Comparison of ENCODE assay signal across 15 cellular contexts in the genomic region with DNA sequence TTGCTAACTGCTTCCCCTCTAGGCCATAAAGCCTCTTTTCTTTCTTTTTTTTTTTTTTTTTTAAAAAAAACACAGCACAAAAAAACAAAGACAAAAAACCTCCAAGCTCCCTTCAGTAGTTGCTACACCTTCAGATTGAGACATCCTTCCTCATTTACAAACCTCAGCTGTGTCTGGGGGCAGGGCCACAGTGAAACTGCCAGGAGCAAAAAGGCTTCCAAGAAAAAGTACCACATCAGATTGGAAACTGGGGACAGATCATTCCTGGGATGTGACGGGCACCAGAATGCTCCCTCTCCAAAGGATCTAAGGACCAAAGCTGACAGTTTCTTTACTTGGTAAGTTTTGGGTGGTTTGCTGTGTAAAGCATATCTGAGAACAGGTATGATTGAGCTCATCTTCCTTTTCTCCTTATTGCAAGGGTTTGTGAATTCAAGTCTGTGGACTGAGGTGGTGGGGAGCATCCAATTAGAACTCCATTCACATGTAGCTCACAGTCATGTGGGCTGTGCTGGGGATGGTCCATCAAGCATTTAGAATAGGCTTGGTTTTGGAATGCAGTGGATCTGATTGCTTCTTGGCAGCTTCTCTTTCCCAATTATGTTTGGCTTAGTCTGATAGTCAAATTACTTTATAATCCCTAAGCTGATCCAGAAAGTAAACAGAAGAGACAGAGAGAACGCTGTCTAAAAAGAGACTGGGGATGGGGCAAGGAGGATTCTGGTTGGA. TPM values are rescaled to one million over a fixed set of nuclear protein-coding genes. Genes with fewer than 3 reads are reported as not detected.
DNase-seq lines count a peak whose midpoint lies in the region; ATAC-seq and TF ChIP-seq lines count a peak whose summit lies in the region.
"Had no signal": no experiment of that assay in that cellular context is flagged by ENCODE, and none has a peak within 500 bp of the region (broad histone marks: within the 10 kb centered on the region; RNA-seq: fewer than 3 reads in every experiment).

No MANE protein-coding gene starts in this region.

- no peaks in the 10 kb centered on the region for H3K36me3 Mint-ChIP-seq in nephron progenitor cell (ENCODE audit: low read depth)
- H3K36me3 Mint-ChIP-seq in CD8-positive, alpha-beta T cell: no peaks in the 10 kb centered on the region
- H3K36me3 Mint-ChIP-seq: natural killer cell had no signal

- H3K27me3 Mint-ChIP-seq in nephron progenitor cell (ENCODE audit: low read depth, poor library complexity): peaks cover 5% of the 10 kb centered on the region
- H3K27me3 Mint-ChIP-seq in CD8-positive, alpha-beta T cell (ENCODE audit: low read depth): no peaks in the 10 kb centered on the region
- H3K27me3 Mint-ChIP-seq: activated CD8-positive, alpha-beta T cell treated with anti-CD3 and anti-CD28 coated beads for 36 hours had no signal

- peaks cover 47% of the 10 kb centered on the region for H3K9me3 Mint-ChIP-seq in nephron progenitor cell
- H3K9me3 Mint-ChIP-seq in CD8-positive, alpha-beta T cell: peaks cover 30% of the 10 kb centered on the region

- H3K27ac ChIP-seq in caudate nucleus (ENCODE audit: low read depth, low read length) (peak overlapping the region; percentile 56), left ventricle myocardium inferior (replicated peaks) (no peak overlapping the region)
- no peak overlapping the region for H3K27ac ChIP-seq in CD8-positive, alpha-beta T cell (ENCODE audit: low read depth, low read length)
- H3K27ac ChIP-seq: heart left ventricle had no signal

- no peak overlapping the region for H3K4me3 ChIP-seq in CD8-positive, alpha-beta T cell (ENCODE audit: low read depth, low read length)
- no peak overlapping the region for H3K4me3 ChIP-seq in left ventricle myocardium inferior
- H3K4me3 ChIP-seq: heart left ventricle had no signal

- no peaks in the 10 kb centered on the region for H3K36me3 ChIP-seq in CD8-positive, alpha-beta T cell (ENCODE audit: insufficient read depth, low read length)
- no peaks in the 10 kb centered on the region for H3K36me3 ChIP-seq in left ventricle myocardium inferior
- H3K36me3 ChIP-seq: heart left ventricle had no signal

- ATAC-seq in CD8-positive, alpha-beta T cell: no peak
- ATAC-seq: activated CD8-positive, alpha-beta T cell treated with anti-CD3 and anti-CD28 coated beads for 36 hours; heart left ventricle; natural killer cell had no signal

- intact Hi-C loops in CD8-positive, alpha-beta T cell (cut with DNase I, micrococcal nuclease): no loop called here
- intact Hi-C loops in left ventricle myocardium inferior (cut with micrococcal nuclease): no loop called here

- DNase-seq in AG09319 (ENCODE audit: extremely low read depth, low read depth): peak; percentile 36
- peak; percentile 53 for DNase-seq in NCI-H82 treated with DMSO at 0.1 percent for 48 hours (lab: John Stamatoyannopoulos, UW; ENCODE audit: unreplicated experiment)
- DNase-seq in caudate nucleus (lab: John Stamatoyannopoulos, UW): peak in 27 of 61 donors; percentile 2 to 66 (median 16)
- no peak for DNase-seq in nephron progenitor cell
- no peak for DNase-seq in NCI-H1092 treated with DMSO at 0.1 percent for 48 hours (lab: John Stamatoyannopoulos, UW)
- DNase-seq in CD8-positive, alpha-beta T cell: no peak
- no peak for DNase-seq in left ventricle myocardium inferior
- DNase-seq in RPMI8226: no peak
- DNase-seq: ACHN; activated CD8-positive, alpha-beta T cell treated with anti-CD3 and anti-CD28 coated beads for 36 hours; heart left ventricle; natural killer cell; NCI-H1092 had no signal

- H3K4me3 Mint-ChIP-seq in nephron progenitor cell: no peak overlapping the region
- H3K4me3 Mint-ChIP-seq in CD8-positive, alpha-beta T cell: no peak overlapping the region
- H3K4me3 Mint-ChIP-seq: activated CD8-positive, alpha-beta T cell treated with anti-CD3 and anti-CD28 coated beads for 36 hours; natural killer cell had no signal

- CTCF ChIA-PET in CD8-positive, alpha-beta T cell (lab: Charles Lee): no interaction called here

- TF ChIP-seq CTCF in AG09319 (IDR thresholded peaks at IDR 0.05; ENCODE audit: low read depth, low read length): no peak
- no peak for TF ChIP-seq CTCF in nephron progenitor cell (IDR thresholded peaks at IDR 0.05)
- no peak for TF ChIP-seq CTCF in CD8-positive, alpha-beta T cell (IDR thresholded peaks at IDR 0.05)
- TF ChIP-seq CTCF in left ventricle myocardium inferior (IDR thresholded peaks at IDR 0.05; ENCODE audit: borderline replicate concordance): no peak

- POLR2A ChIA-PET in CD8-positive, alpha-beta T cell (lab: Charles Lee): no interaction called here

- H3K27ac Mint-ChIP-seq in nephron progenitor cell: peak overlapping the region; percentile 90
- no peak overlapping the region for H3K27ac Mint-ChIP-seq in CD8-positive, alpha-beta T cell
- H3K27ac Mint-ChIP-seq: activated CD8-positive, alpha-beta T cell treated with anti-CD3 and anti-CD28 coated beads for 36 hours; natural killer cell had no signal

- H3K4me1 Mint-ChIP-seq in nephron progenitor cell: no peaks in the 10 kb centered on the region
- H3K4me1 Mint-ChIP-seq in CD8-positive, alpha-beta T cell (ENCODE audit: low read depth): no peaks in the 10 kb centered on the region
- H3K4me1 Mint-ChIP-seq: natural killer cell had no signal

- H3K9me3 ChIP-seq in CD8-positive, alpha-beta T cell (ENCODE audit: low read length): no peaks in the 10 kb centered on the region
- peaks cover 47% of the 10 kb centered on the region for H3K9me3 ChIP-seq in left ventricle myocardium inferior (replicated peaks)

- H3K4me1 ChIP-seq in CD8-positive, alpha-beta T cell (ENCODE audit: insufficient read depth, low read length): no peaks in the 10 kb centered on the region
- no peaks in the 10 kb centered on the region for H3K4me1 ChIP-seq in left ventricle myocardium inferior

- H3K27me3 ChIP-seq in CD8-positive, alpha-beta T cell (ENCODE audit: insufficient read depth, low read length): no peaks in the 10 kb centered on the region
- no peaks in the 10 kb centered on the region for H3K27me3 ChIP-seq in left ventricle myocardium inferior (ENCODE audit: low read depth)
- H3K27me3 ChIP-seq: heart left ventricle had no signal

RNA-seq across cellular contexts. Expression of a gene that starts 0.7 kb away (rescaled TPM):
- total RNA-seq in CD8-positive, alpha-beta T cell: not detected
- total RNA-seq in left ventricle myocardium inferior: not detected
- total RNA-seq: activated CD8-positive, alpha-beta T cell treated with anti-CD3 and anti-CD28 coated beads for 36 hours; HT-29; natural killer cell; subcutaneous adipose tissue had no signal

RNA-seq across cellular contexts. Expression of a gene that starts 47.4 kb away (rescaled TPM):
- total RNA-seq in CD8-positive, alpha-beta T cell: not detected
- total RNA-seq in left ventricle myocardium inferior: 10.5 TPM
- total RNA-seq: activated CD8-positive, alpha-beta T cell treated with anti-CD3 and anti-CD28 coated beads for 36 hours; HT-29; natural killer cell had no signal

Comparison
In these comparisons a context has a peak if more than half of its experiments do, and no peak if none do; other contexts are left out.
1. DNase-seq: peak in AG09319 (single experiment) and NCI-H82 treated with DMSO at 0.1 percent for 48 hours (single experiment); none in nephron progenitor cell (single experiment), NCI-H1092 treated with DMSO at 0.1 percent for 48 hours (single experiment), CD8-positive, alpha-beta T cell (0 of 7), left ventricle myocardium inferior (single experiment) and RPMI8226 (single experiment).
2. RNA of a gene that starts 47.4 kb away (total RNA-seq): 10.5 TPM in left ventricle myocardium inferior (single experiment); not detected in CD8-positive, alpha-beta T cell; every median in the first group is over 10 times any median in the second.